ENCODE assay signal across 8 cellular contexts in the genomic region with DNA sequence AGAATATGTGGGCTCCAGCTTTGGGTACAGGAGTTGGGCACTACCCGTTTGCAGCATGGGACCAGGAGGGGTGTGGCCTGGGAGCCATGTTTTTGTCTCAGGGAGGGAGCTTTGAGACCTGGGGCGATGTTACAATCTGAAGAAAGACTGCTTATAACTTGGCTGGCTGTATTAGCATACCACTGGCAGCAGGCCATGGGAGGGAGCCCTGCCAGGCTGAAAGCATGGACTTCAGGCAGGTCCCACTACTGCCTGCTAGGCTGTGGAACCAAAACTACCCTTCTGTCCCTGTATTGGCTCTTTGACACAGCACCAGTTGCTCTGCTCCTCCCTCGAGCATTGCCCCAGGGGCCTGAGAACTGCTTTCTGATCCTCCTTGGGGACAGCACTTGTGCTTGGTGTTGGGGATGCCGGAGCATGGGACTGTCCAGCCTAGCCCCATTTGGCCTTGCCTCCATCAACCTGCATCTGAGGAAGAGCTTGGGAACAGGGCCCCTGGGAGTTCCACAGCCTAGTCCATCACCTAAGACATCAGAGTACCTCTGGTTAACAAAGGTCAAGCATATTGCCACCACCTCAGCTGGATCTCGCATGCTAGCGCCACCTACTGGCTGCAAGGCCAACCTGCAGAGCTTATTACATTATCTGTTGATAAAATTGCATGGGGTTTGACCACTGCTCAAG.
A peak's percentile ranks its signal among the peaks of the same experiment; 100 is the strongest.
DNase-seq lines count a peak whose midpoint lies in the region; ATAC-seq and TF ChIP-seq lines count a peak whose summit lies in the region.

No MANE protein-coding gene starts in this region.

- intact Hi-C loops in Calu3 (cut with micrococcal nuclease; ENCODE audit: unreplicated experiment) (no loop called here), right cardiac atrium (cut with DNase I) (no loop called here)

- H3K27me3 Mint-ChIP-seq in Calu3 (ENCODE audit: unreplicated experiment): no peaks in the 10 kb centered on the region

- no peak overlapping the region for H3K27ac Mint-ChIP-seq in Calu3 (ENCODE audit: unreplicated experiment)

- BruUV-seq in Calu3 (replicated peaks; lab: Mats Ljungman, UMichigan): no TSS peak

- DNase-seq in Calu3: peak; percentile 30
- DNase-seq in M059J (ENCODE audit: low read depth): peak; percentile 42
- peak; percentile 68 for DNase-seq in activated CD8-positive, alpha-beta memory T cell treated with anti-CD3 and anti-CD28 coated beads, Interleukin-2, amount 50 U/mL, for 48 hours
- DNase-seq in right cardiac atrium: peak; percentile 58 to 88 (median 87)
- DNase-seq in stimulated activated CD8-positive, alpha-beta memory T cell treated with anti-CD3 and anti-CD28 coated beads, Interleukin-12 subunit alpha, Interleukin-12 subunit beta, amount 100 ng/mL, for 1 hour (ENCODE audit: low read depth): peak; percentile 8
- no peak for DNase-seq in T-helper 9 cell
- no peak for DNase-seq in effector CD4-positive, alpha-beta T cell

- no peaks in the 10 kb centered on the region for H3K27me3 ChIP-seq in right cardiac atrium (ENCODE audit: control insufficient read depth, insufficient read depth)

- H3K4me3 Mint-ChIP-seq in Calu3 (ENCODE audit: low read depth, unreplicated experiment): no peak overlapping the region

- TF ChIP-seq CTCF in Calu3 (IDR thresholded peaks at IDR 0.05; ENCODE audit: unreplicated experiment): peak; percentile 63

- CTCF ChIA-PET in Calu3 (lab: Charles Lee): interaction anchor here (0.7 to 1.1 kb wide), 2 partner anchors 57 to 231 kb away, joined by 3 read pairs; no protein-coding TSS in a partner anchor

- no peaks in the 10 kb centered on the region for H3K36me3 Mint-ChIP-seq in Calu3 (ENCODE audit: insufficient read depth, unreplicated experiment)

- H3K9me3 ChIP-seq in right cardiac atrium (ENCODE audit: control insufficient read depth, low read length): peaks cover 1% of the 10 kb centered on the region

- H3K4me3 ChIP-seq in right cardiac atrium (ENCODE audit: low read length): no peak overlapping the region

- H3K9me3 Mint-ChIP-seq in Calu3 (ENCODE audit: low read depth, unreplicated experiment): no peaks in the 10 kb centered on the region

- peaks cover 8% of the 10 kb centered on the region for H3K4me1 ChIP-seq in right cardiac atrium (ENCODE audit: control insufficient read depth, insufficient read depth, low read length)

- no peaks in the 10 kb centered on the region for H3K4me1 Mint-ChIP-seq in Calu3 (ENCODE audit: low read depth, unreplicated experiment)

- 44% methylated on average over 6 of the region's 6 CpGs for WGBS in right cardiac atrium

- no peak overlapping the region for H3K27ac ChIP-seq in right cardiac atrium (ENCODE audit: low read length)

- peak; percentile 69 for ATAC-seq in GM19455 (IDR thresholded peaks at IDR 0.05; ENCODE audit: unreplicated experiment)
- peak; percentile 48 to 79 for ATAC-seq in right cardiac atrium

Comparison
In these comparisons a context has a peak if more than half of its experiments do, and no peak if none do; other contexts are left out.
1. DNase-seq: peak in Calu3 (single experiment), M059J (single experiment), activated CD8-positive, alpha-beta memory T cell treated with anti-CD3 and anti-CD28 coated beads, Interleukin-2, amount 50 U/mL, for 48 hours (single experiment), right cardiac atrium (3 of 3) and stimulated activated CD8-positive, alpha-beta memory T cell treated with anti-CD3 and anti-CD28 coated beads, Interleukin-12 subunit alpha, Interleukin-12 subunit beta, amount 100 ng/mL, for 1 hour (single experiment); none in T-helper 9 cell (single experiment) and effector CD4-positive, alpha-beta T cell (single experiment).